ENCODE assay signal across 1 cellular context in genomic region chr5:172770675-172771438, GRCh38.
TF ChIP-seq lines count a peak whose summit lies in the region.

Gene DUSP1 (minus strand): TSS chr5:172771195. CDS start chr5:172770952, 243 bp downstream.

TF ChIP-seq in GM12878, 131 proteins besides CTCF, POLR2A, EP300 and RAD21 (continued from another document and continues in another):
- TF ChIP-seq BCLAF1 (IDR thresholded peaks at IDR 0.05) = peak; percentile 38; the same call in 1 of the 2 replicates
- no peak for TF ChIP-seq CEBPB (IDR thresholded peaks at IDR 0.05; ENCODE audit: borderline replicate concordance in 1 of 2, low read depth in 2 of 2, low read length in 2 of 2)
- no peak for TF ChIP-seq PBX3 (IDR thresholded peaks at IDR 0.05; ENCODE audit: insufficient replicate concordance, low read depth, low read length)
- no peak for TF ChIP-seq FOXM1 (IDR thresholded peaks at IDR 0.05; ENCODE audit: low read depth, low read length)
- no peak for TF ChIP-seq IKZF2 (IDR thresholded peaks at IDR 0.05)
- peak; percentile 94 for TF ChIP-seq GATAD2B (conservative IDR thresholded peaks at IDR 0.05; ENCODE audit: low read depth)
- TF ChIP-seq SP1 (IDR thresholded peaks at IDR 0.05; ENCODE audit: low read depth, low read length) = no peak
- no peak for TF ChIP-seq SPI1 (IDR thresholded peaks at IDR 0.05; ENCODE audit: borderline replicate concordance, insufficient read depth, low read depth, low read length)
- peak; percentile 70; the same call in 1 of the 2 replicates for TF ChIP-seq CBFB (IDR thresholded peaks at IDR 0.05; ENCODE audit: low read depth)
- TF ChIP-seq POU2F2 (IDR thresholded peaks at IDR 0.05; ENCODE audit: borderline replicate concordance, low read depth, low read length) = peak; percentile 82; the same call in 2 of the 3 replicates
- TF ChIP-seq E2F8 (IDR thresholded peaks at IDR 0.05; ENCODE audit: low read depth, partially characterized antibody) = no peak
- TF ChIP-seq CEBPZ (IDR thresholded peaks at IDR 0.05; ENCODE audit: low read depth, low read length) = no peak
- peak; percentile 83 for TF ChIP-seq MXI1 (IDR thresholded peaks at IDR 0.05; ENCODE audit: low read depth, low read length)
- TF ChIP-seq STAT3 (IDR thresholded peaks at IDR 0.05; ENCODE audit: low read depth, low read length) = no peak
- TF ChIP-seq E2F4 (IDR thresholded peaks at IDR 0.05; ENCODE audit: low read depth, low read length) = no peak
- no peak for TF ChIP-seq TCF7 (IDR thresholded peaks at IDR 0.05; ENCODE audit: borderline replicate concordance)
- peak; percentile 76 for TF ChIP-seq HDAC6 (IDR thresholded peaks at IDR 0.05; ENCODE audit: unreplicated experiment)
- TF ChIP-seq MTA2 (IDR thresholded peaks at IDR 0.05; ENCODE audit: low read depth) = no peak
- TF ChIP-seq KDM1A (IDR thresholded peaks at IDR 0.05; ENCODE audit: borderline replicate concordance) = no peak
- no peak for TF ChIP-seq CUX1 (IDR thresholded peaks at IDR 0.05; ENCODE audit: insufficient replicate concordance, low read depth, low read length)
- TF ChIP-seq SMAD1 (IDR thresholded peaks at IDR 0.05; ENCODE audit: low read depth, partially characterized antibody) = peak; percentile 81
- peak; percentile 72; the same call in 1 of the 2 replicates for TF ChIP-seq ATF3 (IDR thresholded peaks at IDR 0.05; ENCODE audit: borderline replicate concordance, extremely low read depth, low read depth, low read length)
- TF ChIP-seq SUPT20H (IDR thresholded peaks at IDR 0.05; ENCODE audit: borderline replicate concordance, control insufficient read depth, low read depth, low read length) = no peak
- no peak for TF ChIP-seq CBX5 (IDR thresholded peaks at IDR 0.05; ENCODE audit: low read depth)
- TF ChIP-seq PAX8 (IDR thresholded peaks at IDR 0.05) = no peak
- TF ChIP-seq KLF5 (IDR thresholded peaks at IDR 0.05; ENCODE audit: partially characterized antibody) = no peak
- no peak for TF ChIP-seq BCL11A (IDR thresholded peaks at IDR 0.05; ENCODE audit: low read depth, low read length)
- no peak for TF ChIP-seq BCL3 (IDR thresholded peaks at IDR 0.05; ENCODE audit: borderline replicate concordance, insufficient read depth, low read depth, low read length, poor library complexity, severe bottlenecking)
- TF ChIP-seq MEF2B (IDR thresholded peaks at IDR 0.05; ENCODE audit: partially characterized antibody, poor library complexity, severe bottlenecking) = no peak
- peak; percentile 59 for TF ChIP-seq NR2F1 (conservative IDR thresholded peaks at IDR 0.05)
- TF ChIP-seq EGR1 (IDR thresholded peaks at IDR 0.05; ENCODE audit: borderline replicate concordance in 1 of 2, low read depth in 2 of 2, low read length in 2 of 2) = peak in 1 of 2 experiments; percentile 3; a peak in 1 of 3 replicates
- 0 out of 2 replicates have a peak, but pooled peaks have one; percentile 78 for TF ChIP-seq NKRF (conservative IDR thresholded peaks at IDR 0.05)
- 0 out of 2 replicates have a peak, but pooled peaks have one; percentile 10 for TF ChIP-seq RFX5 (IDR thresholded peaks at IDR 0.05; ENCODE audit: low read depth, low read length)
- no peak for TF ChIP-seq HDAC2 (IDR thresholded peaks at IDR 0.05)
- TF ChIP-seq ETV6 (conservative IDR thresholded peaks at IDR 0.05 in 1 of 2, IDR thresholded peaks at IDR 0.05 in 1 of 2; ENCODE audit: borderline replicate concordance in 1 of 2, low read depth in 1 of 2) = no peak
- peak; percentile 96 for TF ChIP-seq LARP7 (IDR thresholded peaks at IDR 0.05)
